ENCODE assay signal across 1 cellular context in genomic region chr3:8421267-8421666, GRCh38.
TF ChIP-seq lines count a peak whose summit lies in the region.

No MANE protein-coding gene starts in this region.

TF ChIP-seq in SK-N-SH, 30 proteins besides CTCF, POLR2A, EP300 and RAD21 (continued from another document):
- no peak for TF ChIP-seq ZBTB33 (IDR thresholded peaks at IDR 0.05; ENCODE audit: borderline replicate concordance, low read depth)
- TF ChIP-seq GABPA (IDR thresholded peaks at IDR 0.05; ENCODE audit: low read depth), result no peak
- TF ChIP-seq SMC3 (IDR thresholded peaks at IDR 0.05; ENCODE audit: low read depth, low read length), result no peak
